ENCODE assay signal across 8 cellular contexts in genomic region chr2:96157649-96158553, GRCh38.
DNase-seq lines count a peak whose midpoint lies in the region; ATAC-seq and TF ChIP-seq lines count a peak whose summit lies in the region.

No MANE protein-coding gene starts in this region.

- H3K4me3 ChIP-seq in GM12864 (ENCODE audit: low read depth, low read length) (peak overlapping the region; percentile 15), OCI-LY3 (ENCODE audit: low read length) (peak overlapping the region; percentile 7)

- no peaks in the 10 kb centered on the region for H3K9me3 ChIP-seq in OCI-LY3 (ENCODE audit: insufficient read depth, low read length)

- peak; percentile 59 for ATAC-seq in GM21825 (IDR thresholded peaks at IDR 0.05; ENCODE audit: unreplicated experiment)

- H3K9ac ChIP-seq in OCI-LY3 (ENCODE audit: low read length) = peak overlapping the region; percentile 44; the same call in 1 of the 2 replicates

- peak overlapping the region; percentile 47 for H3K4me2 ChIP-seq in OCI-LY3 (ENCODE audit: low read length)

- peak overlapping the region; percentile 2; the same call in 1 of the 2 replicates for H2AFZ ChIP-seq in OCI-LY3 (ENCODE audit: low read depth, low read length)

- no peaks in the 10 kb centered on the region for H4K20me1 ChIP-seq in OCI-LY3 (ENCODE audit: insufficient read depth, low read length)

- no peaks in the 10 kb centered on the region for H3K27me3 ChIP-seq in OCI-LY3 (ENCODE audit: low read depth, low read length)

- H3K36me3 ChIP-seq in OCI-LY3 (replicated peaks; ENCODE audit: low read depth, low read length) = no peaks in the 10 kb centered on the region

- H3K4me1 ChIP-seq in OCI-LY3 (ENCODE audit: low read length) = peaks cover 40% of the 10 kb centered on the region

- no peaks in the 10 kb centered on the region for H3K79me2 ChIP-seq in OCI-LY3 (ENCODE audit: low read length)

- peak overlapping the region; percentile 9; the same call in 1 of the 2 replicates for H3K27ac ChIP-seq in OCI-LY3 (ENCODE audit: low read length)

- DNase-seq in GM12864 (ENCODE audit: low read depth) = no peak
- DNase-seq in activated effector memory CD4-positive, alpha-beta T cell treated with anti-CD3 and anti-CD28 coated beads, Interleukin-2, amount 50 U/mL, for 16 hours = peak; percentile 96
- peak; percentile 99 for DNase-seq in stimulated activated CD4-positive, alpha-beta T cell treated with anti-CD3 and anti-CD28 coated beads, Interleukin-15, amount 100 ng/mL, for 24 hours
- no peak for DNase-seq in HCEC 1CT
- DNase-seq in Ammon's horn (ENCODE audit: low spot score) = no peak
- DNase-seq in NCI-H1105 treated with DMSO at 0.1 percent for 48 hours (lab: John Stamatoyannopoulos, UW) = no peak

- TF ChIP-seq CTCF in GM12864 (IDR thresholded peaks at IDR 0.05; ENCODE audit: low read depth, low read length, missing control alignments) = no peak
- no peak for TF ChIP-seq CTCF in OCI-LY3 (IDR thresholded peaks at IDR 0.05; ENCODE audit: low read depth, low read length)

Comparison
In these comparisons a context has a peak if more than half of its experiments do, and no peak if none do; other contexts are left out.
1. DNase-seq: peak in activated effector memory CD4-positive, alpha-beta T cell treated with anti-CD3 and anti-CD28 coated beads, Interleukin-2, amount 50 U/mL, for 16 hours (single experiment) and stimulated activated CD4-positive, alpha-beta T cell treated with anti-CD3 and anti-CD28 coated beads, Interleukin-15, amount 100 ng/mL, for 24 hours (single experiment); none in GM12864 (single experiment), HCEC 1CT (single experiment), Ammon's horn (single experiment) and NCI-H1105 treated with DMSO at 0.1 percent for 48 hours (single experiment).